9 cellular contexts compared by ENCODE assay signal in genomic region chr9:125538092-125538473, GRCh38.
DNase-seq lines count a peak whose midpoint lies in the region; ATAC-seq and FAIRE-seq lines count a peak whose summit lies in the region.
"Had no signal": no experiment of that assay in that cellular context is flagged by ENCODE, and none has a peak within 500 bp of the region (broad histone marks: within the 10 kb centered on the region; RNA-seq: fewer than 3 reads in every experiment).

No MANE protein-coding gene starts in this region.

- FAIRE-seq in urothelium cell line (lab: Jason Lieb, UNC): no peak
- FAIRE-seq in frontal cortex (lab: Jason Lieb, UNC): no peak

- H3K9me3 ChIP-seq in SJCRH30 (replicated peaks): no peaks in the 10 kb centered on the region

- intact Hi-C loops in left cardiac atrium (cut with DNase I): loop anchor here in 1 of 2 donors (10.0 kb wide), 1 partner anchor 53 kb away; no protein-coding TSS in a partner anchor

- DNase-seq in activated T-cell treated with anti-CD3 and anti-CD28 coated beads, Interleukin-2, amount 50 U/mL, for 72 hours: no peak
- DNase-seq in activated T-cell treated with anti-CD3 and anti-CD28 coated beads for 4 hours: no peak
- DNase-seq in SJCRH30: peak; percentile 47 to 66
- DNase-seq in left cardiac atrium: no peak
- DNase-seq in urothelium cell line (ENCODE audit: low spot score): peak; percentile 72
- no peak for DNase-seq in frontal cortex (ENCODE audit: low spot score in 2 of 2)

- H3K27ac ChIP-seq in SJCRH30: peak overlapping the region; percentile 17; the same call in 1 of the 2 replicates
- H3K27ac ChIP-seq: BLaER1 had no signal

- ATAC-seq in activated T-cell treated with anti-CD3 and anti-CD28 coated beads, Interleukin-2, amount 50 U/mL, for 72 hours (replicated peaks in 1 of 2): no peak
- ATAC-seq in left cardiac atrium: peak; percentile 65 to 89
- no peak for ATAC-seq in GM18909 (IDR thresholded peaks at IDR 0.05; ENCODE audit: poor library complexity, unreplicated experiment)
- ATAC-seq in stimulated activated memory B cell treated with anti-CD40 and anti-IgM and Interleukin-4, amounts not matched to agents 10 μg/mL and 1 μg/mL and 100 μg/mL, for 72 hours: no peak

- peaks cover 2% of the 10 kb centered on the region; the same call in 1 of the 2 replicates for H3K36me3 ChIP-seq in SJCRH30

- H3K4me3 ChIP-seq in SJCRH30: no peak overlapping the region
- H3K4me3 ChIP-seq: BLaER1 had no signal

- peaks cover 0 to 4% of the 10 kb centered on the region in 2 donors for H3K36me3 Mint-ChIP-seq in activated T-cell treated with anti-CD3 and anti-CD28 coated beads, Interleukin-2, amount 50 U/mL, for 72 hours (ENCODE audit: insufficient read depth in 2 of 2)
- H3K36me3 Mint-ChIP-seq in stimulated activated memory B cell treated with anti-CD40 and anti-IgM and Interleukin-4, amounts not matched to agents 10 μg/mL and 1 μg/mL and 100 μg/mL, for 72 hours: peaks cover 35% of the 10 kb centered on the region

- no peak overlapping the region for H3K4me3 Mint-ChIP-seq in activated T-cell treated with anti-CD3 and anti-CD28 coated beads, Interleukin-2, amount 50 U/mL, for 72 hours
- no peak overlapping the region for H3K4me3 Mint-ChIP-seq in stimulated activated memory B cell treated with anti-CD40 and anti-IgM and Interleukin-4, amounts not matched to agents 10 μg/mL and 1 μg/mL and 100 μg/mL, for 72 hours

- H3K27me3 ChIP-seq in SJCRH30: no peaks in the 10 kb centered on the region
- H3K27me3 ChIP-seq: BLaER1 had no signal

- peaks cover 12% of the 10 kb centered on the region for H3K4me1 Mint-ChIP-seq in activated T-cell treated with anti-CD3 and anti-CD28 coated beads, Interleukin-2, amount 50 U/mL, for 72 hours (ENCODE audit: low read depth)
- H3K4me1 Mint-ChIP-seq in stimulated activated memory B cell treated with anti-CD40 and anti-IgM and Interleukin-4, amounts not matched to agents 10 μg/mL and 1 μg/mL and 100 μg/mL, for 72 hours: peaks cover 6% of the 10 kb centered on the region

- H3K27me3 Mint-ChIP-seq in activated T-cell treated with anti-CD3 and anti-CD28 coated beads, Interleukin-2, amount 50 U/mL, for 72 hours (ENCODE audit: low read depth): no peaks in the 10 kb centered on the region
- no peaks in the 10 kb centered on the region for H3K27me3 Mint-ChIP-seq in stimulated activated memory B cell treated with anti-CD40 and anti-IgM and Interleukin-4, amounts not matched to agents 10 μg/mL and 1 μg/mL and 100 μg/mL, for 72 hours

- peak overlapping the region; percentile 39 for H3K27ac Mint-ChIP-seq in activated T-cell treated with anti-CD3 and anti-CD28 coated beads, Interleukin-2, amount 50 U/mL, for 72 hours
- H3K27ac Mint-ChIP-seq in stimulated activated memory B cell treated with anti-CD40 and anti-IgM and Interleukin-4, amounts not matched to agents 10 μg/mL and 1 μg/mL and 100 μg/mL, for 72 hours: no peak overlapping the region

- H3K4me1 ChIP-seq in SJCRH30: peaks cover 14% of the 10 kb centered on the region

- H3K9me3 Mint-ChIP-seq in activated T-cell treated with anti-CD3 and anti-CD28 coated beads, Interleukin-2, amount 50 U/mL, for 72 hours: no peaks in the 10 kb centered on the region
- no peaks in the 10 kb centered on the region for H3K9me3 Mint-ChIP-seq in stimulated activated memory B cell treated with anti-CD40 and anti-IgM and Interleukin-4, amounts not matched to agents 10 μg/mL and 1 μg/mL and 100 μg/mL, for 72 hours

Comparison
In these comparisons a context has a peak if more than half of its experiments do, and no peak if none do; other contexts are left out.
1. ATAC-seq: peak in left cardiac atrium (2 of 2); none in activated T-cell treated with anti-CD3 and anti-CD28 coated beads, Interleukin-2, amount 50 U/mL, for 72 hours (0 of 2), GM18909 (single experiment) and stimulated activated memory B cell treated with anti-CD40 and anti-IgM and Interleukin-4, amounts not matched to agents 10 μg/mL and 1 μg/mL and 100 μg/mL, for 72 hours (single experiment).
2. DNase-seq: peak in SJCRH30 (2 of 2) and urothelium cell line (single experiment); none in activated T-cell treated with anti-CD3 and anti-CD28 coated beads, Interleukin-2, amount 50 U/mL, for 72 hours (0 of 2), activated T-cell treated with anti-CD3 and anti-CD28 coated beads for 4 hours (single experiment), left cardiac atrium (single experiment) and frontal cortex (0 of 2).